In the genomic region with DNA sequence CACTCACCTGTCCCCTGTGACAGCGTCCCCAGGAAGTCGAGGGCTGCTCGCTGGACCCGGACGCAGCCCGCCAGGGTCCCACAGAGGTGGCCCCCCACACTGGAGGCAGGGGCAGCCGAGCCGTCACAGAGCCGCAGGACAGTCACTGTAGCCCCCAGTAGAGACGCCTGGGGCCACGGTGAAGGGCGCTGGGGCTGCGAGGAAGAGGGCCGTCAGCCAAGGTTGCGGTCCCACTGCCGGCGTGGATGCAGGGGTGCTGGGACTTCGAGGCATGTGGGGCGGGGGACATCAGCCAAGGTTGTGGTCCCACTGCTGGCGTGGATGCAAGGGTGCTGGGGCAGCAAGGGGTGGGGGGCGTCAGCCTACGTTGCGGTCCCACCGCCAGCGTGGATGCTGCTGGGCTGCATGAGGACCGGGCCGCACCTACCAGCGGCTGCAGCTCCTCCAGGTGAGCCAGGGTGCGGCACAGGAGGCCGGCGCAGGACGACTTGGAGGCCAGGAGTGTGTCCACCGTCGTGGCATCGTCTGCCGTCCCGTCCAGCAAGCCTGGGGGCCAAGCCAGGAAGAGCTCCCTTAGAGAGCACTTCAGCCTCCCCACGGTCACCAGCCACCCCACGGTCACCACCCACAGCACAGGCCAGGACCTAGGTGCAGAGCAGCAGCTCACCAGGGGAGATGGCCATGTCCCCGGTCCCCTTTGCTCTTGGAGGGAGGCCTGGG, we compare ENCODE assay signal across 1 cellular context.
TF ChIP-seq lines count a peak whose summit lies in the region.

No MANE protein-coding gene starts in this region.

TF ChIP-seq in K562, 482 proteins besides CTCF, POLR2A, EP300 and RAD21:
- no peak for TF ChIP-seq TAF1 (IDR thresholded peaks at IDR 0.05; ENCODE audit: control insufficient read depth, extremely low read depth, insufficient read depth, low read length, severe bottlenecking)
- peak; percentile 63 for TF ChIP-seq POLR2G (IDR thresholded peaks at IDR 0.05; ENCODE audit: low read depth, low read length)
- no peak for TF ChIP-seq NR3C1 (CRISPR knock-in tag; IDR thresholded peaks at IDR 0.05)
- no peak for TF ChIP-seq HNRNPH1 (optimal IDR thresholded peaks at IDR 0.05; ENCODE audit: low read depth, low read length)
- peak; percentile 48 for TF ChIP-seq RBFOX2 (IDR thresholded peaks at IDR 0.05; ENCODE audit: low read depth, low read length)
TF ChIP-seq in K562: peak in this region for 2.
